18 cellular contexts compared by ENCODE assay signal in the genomic region with DNA sequence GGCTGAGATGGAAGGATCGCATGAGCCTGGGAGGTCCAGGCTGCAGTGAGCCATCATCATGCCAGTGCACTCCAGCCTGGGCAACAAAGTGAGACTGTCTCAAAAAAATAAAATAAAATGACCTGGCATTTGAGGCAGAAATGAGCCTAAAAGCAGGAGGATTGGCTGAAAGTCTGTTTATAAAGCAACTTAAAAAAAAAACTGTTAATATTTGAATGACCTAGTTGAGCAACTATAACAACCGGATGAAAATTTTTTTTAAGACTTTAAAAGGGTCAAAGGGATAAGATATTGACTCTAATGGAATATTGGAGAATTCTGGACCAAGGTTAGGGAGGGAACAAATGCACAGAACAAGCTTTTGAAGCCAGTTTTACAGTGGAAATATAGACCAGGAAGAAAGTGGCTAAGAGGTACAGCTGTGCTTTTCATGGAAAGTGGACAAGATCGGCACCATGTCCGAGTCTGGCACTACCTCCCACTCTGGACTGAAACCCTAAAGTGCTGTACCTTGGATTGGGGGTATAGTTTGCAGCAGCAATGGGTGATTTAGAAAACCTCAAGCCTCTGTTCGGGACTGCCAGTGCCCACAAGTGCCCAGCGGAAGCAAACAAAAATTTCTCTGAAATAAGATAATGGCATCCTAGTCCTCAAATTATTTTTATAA. TPM values are rescaled to one million over a fixed set of nuclear protein-coding genes. Genes with fewer than 3 reads are reported as not detected.
A peak's percentile ranks its signal among the peaks of the same experiment; 100 is the strongest.
DNase-seq lines count a peak whose midpoint lies in the region; ATAC-seq, FAIRE-seq and TF ChIP-seq lines count a peak whose summit lies in the region.
"Had no signal": no experiment of that assay in that cellular context is flagged by ENCODE, and none has a peak within 500 bp of the region (broad histone marks: within the 10 kb centered on the region; RNA-seq: fewer than 3 reads in every experiment).

No MANE protein-coding gene starts in this region.

- BruUV-seq in HepG2 (replicated peaks; lab: Mats Ljungman, UMichigan) = no TSS peak

- H4K20me1 ChIP-seq in HepG2 (ENCODE audit: insufficient read depth, low read length) = no peaks in the 10 kb centered on the region

- H3K9me3 Mint-ChIP-seq in central memory CD8-positive, alpha-beta T cell = no peaks in the 10 kb centered on the region
- H3K9me3 Mint-ChIP-seq: CD4-positive, alpha-beta memory T cell; HFFc6 had no signal

- peaks cover 21% of the 10 kb centered on the region for H3K36me3 Mint-ChIP-seq in central memory CD8-positive, alpha-beta T cell (ENCODE audit: insufficient read depth)

- POLR2A ChIA-PET in HepG2 (lab: Yijun Ruan, JAX) = no interaction called here

- no peaks in the 10 kb centered on the region for H3K79me2 ChIP-seq in HepG2 (ENCODE audit: insufficient read depth, low read length)

- no peaks in the 10 kb centered on the region for H3K27me3 Mint-ChIP-seq in central memory CD8-positive, alpha-beta T cell
- H3K27me3 Mint-ChIP-seq: CD4-positive, alpha-beta memory T cell had no signal

- peaks cover 2 to 13% (median 5%) of the 10 kb centered on the region in 4 donors for H3K4me1 ChIP-seq in liver (ENCODE audit: control insufficient read depth in 4 of 4, insufficient read depth in 4 of 4, low read length in 3 of 4)
- H3K4me1 ChIP-seq in HepG2 (ENCODE audit: insufficient read depth, low read length) = no peaks in the 10 kb centered on the region
- H3K4me1 ChIP-seq in right lobe of liver = peaks cover 0 to 18% (median 0%) of the 10 kb centered on the region in 4 donors

- CTCF ChIA-PET in HepG2 (lab: Yijun Ruan, JAX; ENCODE audit: low intra/inter-chr PET ratio, low total read pairs) = no interaction called here

- TF ChIP-seq POLR2A in HepG2 (IDR thresholded peaks at IDR 0.05; ENCODE audit: insufficient read depth in 1 of 2, low read depth in 2 of 2, low read length in 2 of 2) = no peak
- TF ChIP-seq POLR2A in right lobe of liver (IDR thresholded peaks at IDR 0.05) = no peak

- no peak overlapping the region for H3K4me3 Mint-ChIP-seq in central memory CD8-positive, alpha-beta T cell
- H3K4me3 Mint-ChIP-seq: CD4-positive, alpha-beta memory T cell; HFFc6 had no signal

- H3K9ac ChIP-seq in liver (ENCODE audit: low read depth in 1 of 2, low read length in 2 of 2) (no peak overlapping the region), HepG2 (ENCODE audit: insufficient read depth, low read depth, low read length) (no peak overlapping the region)

- no peak for TF ChIP-seq RAD21 in liver (IDR thresholded peaks at IDR 0.05)
- TF ChIP-seq RAD21 in HepG2 (CRISPR knock-in tag; IDR thresholded peaks at IDR 0.05) = no peak

- WGBS in liver = 73% methylated on average over 6 of the region's 6 CpGs
- WGBS in HepG2 (ENCODE audit: low lambda C conversion rate) = 96% methylated on average over 6 of the region's 6 CpGs
- WGBS in right lobe of liver (ENCODE audit: insufficient coverage, low coverage, low lambda C conversion rate, missing lambda C conversion rate) = 44% methylated on average over 6 of the region's 6 CpGs

- no peak for TF ChIP-seq EP300 in HepG2 (IDR thresholded peaks at IDR 0.05; ENCODE audit: low read depth in 2 of 2, low read length in 2 of 2)
- no peak for TF ChIP-seq EP300 in HepG2 (CRISPR knock-in tag; IDR thresholded peaks at IDR 0.05; ENCODE audit: borderline replicate concordance)

- intact Hi-C loops in HepG2 (cut with micrococcal nuclease; ENCODE audit: unreplicated experiment) = no loop called here
- intact Hi-C loops in right lobe of liver (cut with DNase I) = no loop called here

- FAIRE-seq in HepG2 (lab: Jason Lieb, UNC) = no peak
- FAIRE-seq: G401.6, GM12892, H54 had no signal

- H3K4me3 ChIP-seq in liver (ENCODE audit: low read depth in 1 of 3, low read length in 3 of 3) (no peak overlapping the region), HepG2 (replicated peaks in 1 of 3; ENCODE audit: insufficient read depth in 1 of 3, low read depth in 2 of 3, low read length in 3 of 3) (no peak overlapping the region), right lobe of liver (no peak overlapping the region)
- H3K4me3 ChIP-seq: HAP-1 had no signal

- H3K9me3 ChIP-seq in liver (ENCODE audit: control insufficient read depth in 4 of 4, low read length in 3 of 4) = no peaks in the 10 kb centered on the region
- H3K9me3 ChIP-seq in HepG2 (ENCODE audit: low read length) = no peaks in the 10 kb centered on the region
- H3K9me3 ChIP-seq in right lobe of liver = no peaks in the 10 kb centered on the region
- H3K9me3 ChIP-seq: HAP-1 had no signal

- H3K27ac Mint-ChIP-seq in central memory CD8-positive, alpha-beta T cell (ENCODE audit: low read depth) = peak overlapping the region; percentile 67
- H3K27ac Mint-ChIP-seq: HFFc6 had no signal

- no peak for DNase-seq in HepG2 (ENCODE audit: low spot score)
- DNase-seq in central memory CD8-positive, alpha-beta T cell (ENCODE audit: low spot score in 2 of 2) = no peak
- DNase-seq in right lobe of liver = no peak
- no peak for DNase-seq in GM19238 (ENCODE audit: insufficient read length, low spot score)
- DNase-seq: C1 segment of cervical spinal cord; Calu3; CD4-positive, alpha-beta memory T cell; COR-L47; DMS53; DMS79 treated with DMSO at 0.1 percent for 48 hours; GOT3; HFFc6 had no signal

- no peaks in the 10 kb centered on the region for H3K4me1 Mint-ChIP-seq in central memory CD8-positive, alpha-beta T cell

- H3K4me2 ChIP-seq in HepG2 (ENCODE audit: low read depth, low read length) = no peak overlapping the region

- H3K36me3 ChIP-seq in liver (ENCODE audit: control insufficient read depth in 4 of 4, insufficient read depth in 3 of 4, low read depth in 1 of 4, low read length in 3 of 4) (peaks cover 0 to 2% (median 0%) of the 10 kb centered on the region in 4 donors), HepG2 (replicated peaks in 1 of 2; ENCODE audit: control insufficient read depth in 1 of 2, insufficient read depth in 2 of 2, low read length in 2 of 2) (0 out of 5 replicates have a peak, but pooled peaks cover 0 to 1% of the 10 kb centered on the region in 2 experiments), right lobe of liver (no peaks in the 10 kb centered on the region)

- ATAC-seq in HepG2 (no peak), right lobe of liver (peak; percentile 18 to 68 (median 62)), GM21526 (IDR thresholded peaks at IDR 0.05; ENCODE audit: low FRiP score, unreplicated experiment) (no peak)
- no peak for ATAC-seq in central memory CD8-positive, alpha-beta T cell (replicated peaks; ENCODE audit: extremely low read depth, poor library complexity, severe bottlenecking)

- in situ Hi-C loops in HepG2 (cut with HindIII; ENCODE audit: extremely low pct_ligation_motif_present, low pct_unique_long_range_greater_than_20kb) = no loop called here

- TF ChIP-seq CTCF in liver (IDR thresholded peaks at IDR 0.05; ENCODE audit: low read depth, low read length, missing input control) = no peak
- TF ChIP-seq CTCF in HepG2 (CRISPR knock-in tag; IDR thresholded peaks at IDR 0.05) = no peak
- TF ChIP-seq CTCF in right lobe of liver (IDR thresholded peaks at IDR 0.05) = no peak

- H3K27me3 ChIP-seq in liver (ENCODE audit: control insufficient read depth in 4 of 4, insufficient read depth in 4 of 4, low read length in 3 of 4) (no peaks in the 10 kb centered on the region), HepG2 (ENCODE audit: control insufficient read depth in 1 of 2, insufficient read depth in 2 of 2, low read length in 2 of 2) (no peaks in the 10 kb centered on the region), right lobe of liver (no peaks in the 10 kb centered on the region)

- H3K27ac ChIP-seq in liver (ENCODE audit: low read depth in 1 of 2, low read length in 2 of 2) = no peak overlapping the region
- no peak overlapping the region for H3K27ac ChIP-seq in HepG2 (ENCODE audit: extremely low read length, insufficient read depth, low read length)
- H3K27ac ChIP-seq in right lobe of liver = no peak overlapping the region

- H2AFZ ChIP-seq in HepG2 (ENCODE audit: low read length) = no peak overlapping the region

RNA-seq across cellular contexts. Expression of gene ELAC1, which starts 33.2 kb away (rescaled TPM):
- 10 to 100 TPM in 1 of 2 donors, 1 to 10 TPM in 1; 4.9 to 10.2 TPM for total RNA-seq in liver
- 1 to 10 TPM; 6.4 to 7.6 TPM for polyA plus RNA-seq in liver
- total RNA-seq in HepG2 (2016; rRNA removed; fragmentation: Illumina TruSeq; extraction: Trizol) = 3.6 TPM in 2 replicates
- total RNA-seq in HepG2 (2016; cell fraction: cytosol; rRNA removed; fragmentation: Illumina TruSeq; extraction: Trizol; ENCODE audit: low read depth) = 5.1 and 5.5 TPM in 2 replicates
- total RNA-seq in HepG2 (2016; cell fraction: insoluble cytoplasmic fraction; rRNA removed; fragmentation: Illumina TruSeq; extraction: Trizol) = 3.4 and 3.5 TPM in 2 replicates
- total RNA-seq in HepG2 (2016; cell fraction: membrane; rRNA removed; fragmentation: Illumina TruSeq; extraction: Trizol) = 6.5 and 7.0 TPM in 2 replicates
- 3.0 and 3.6 TPM in 2 replicates for total RNA-seq in HepG2 (2016; cell fraction: nucleus; rRNA removed; fragmentation: Illumina TruSeq; extraction: Trizol)
- polyA plus RNA-seq in HepG2 (2011; rRNA removed) = 1.3 and 1.9 TPM in 2 replicates
- polyA plus RNA-seq in HepG2 (2011; cell fraction: cytosol; rRNA removed) = 0.62 and 1.7 TPM in 2 replicates
- polyA plus RNA-seq in HepG2 (2011; cell fraction: nucleus; rRNA removed) = 0.69 and 1.3 TPM in 2 replicates
- 1.7 and 2.7 TPM in 2 replicates for polyA plus RNA-seq in HepG2 (2012)
- 7.7 and 9.6 TPM in 2 replicates for polyA plus RNA-seq in HepG2 (2016; cell fraction: cytosol; fragmentation: Illumina TruSeq; extraction: Trizol; ENCODE audit: low read depth)
- 5.6 and 6.1 TPM in 2 replicates for polyA plus RNA-seq in HepG2 (2016; cell fraction: insoluble cytoplasmic fraction; fragmentation: Illumina TruSeq; extraction: Trizol; ENCODE audit: low read depth)
- 6.7 and 8.1 TPM in 2 replicates for polyA plus RNA-seq in HepG2 (2016; cell fraction: membrane; fragmentation: Illumina TruSeq; extraction: Trizol; ENCODE audit: low read depth)
- 3.2 and 3.9 TPM in 2 replicates for polyA plus RNA-seq in HepG2 (2016; cell fraction: nucleus; fragmentation: Illumina TruSeq; extraction: Trizol; ENCODE audit: insufficient read depth, low read depth)
- 1.7 and 5.3 TPM in 2 replicates for polyA minus RNA-seq in HepG2 (2011; rRNA and poly(A)+ RNA removed; ENCODE audit: low replicate concordance)
- polyA minus RNA-seq in HepG2 (2011; cell fraction: cytosol; rRNA and poly(A)+ RNA removed) = 0.62 and 1.3 TPM in 2 replicates
- 9.8 and 11.6 TPM in 2 replicates for polyA minus RNA-seq in HepG2 (2011; cell fraction: nucleus; rRNA and poly(A)+ RNA removed)
- total RNA-seq in right lobe of liver = 1 to 10 TPM; 3.5 to 7.2 (median 4.4) TPM

RNA-seq across cellular contexts. Expression of gene ME2, which starts 55.8 kb away (rescaled TPM):
- total RNA-seq in liver (10 to 100 TPM; 20.7 to 33.8 TPM), HepG2 (2016; rRNA removed; fragmentation: Illumina TruSeq; extraction: Trizol) (20.6 and 28.2 TPM in 2 replicates), right lobe of liver (10 to 100 TPM; 12.3 to 32.4 (median 19.5) TPM)
- polyA plus RNA-seq in liver (10 to 100 TPM in 1 of 2 donors, 1 to 10 TPM in 1; 9.0 to 11.5 TPM), HepG2 (2011; rRNA removed) (12.1 and 17.3 TPM in 2 replicates)
- total RNA-seq in HepG2 (2016; cell fraction: cytosol; rRNA removed; fragmentation: Illumina TruSeq; extraction: Trizol; ENCODE audit: low read depth) = 13.6 and 15.0 TPM in 2 replicates
- 21.0 and 30.5 TPM in 2 replicates for total RNA-seq in HepG2 (2016; cell fraction: insoluble cytoplasmic fraction; rRNA removed; fragmentation: Illumina TruSeq; extraction: Trizol)
- total RNA-seq in HepG2 (2016; cell fraction: membrane; rRNA removed; fragmentation: Illumina TruSeq; extraction: Trizol) = 21.4 and 23.9 TPM in 2 replicates
- 13.2 and 14.8 TPM in 2 replicates for total RNA-seq in HepG2 (2016; cell fraction: nucleus; rRNA removed; fragmentation: Illumina TruSeq; extraction: Trizol)
- 7.7 and 11.6 TPM in 2 replicates for polyA plus RNA-seq in HepG2 (2011; cell fraction: cytosol; rRNA removed)
- 4.9 and 7.0 TPM in 2 replicates for polyA plus RNA-seq in HepG2 (2011; cell fraction: nucleus; rRNA removed)
- polyA plus RNA-seq in HepG2 (2012) = 11.7 and 12.2 TPM in 2 replicates
- polyA plus RNA-seq in HepG2 (2016; cell fraction: cytosol; fragmentation: Illumina TruSeq; extraction: Trizol; ENCODE audit: low read depth) = 7.1 and 7.3 TPM in 2 replicates
- 30.7 and 33.0 TPM in 2 replicates for polyA plus RNA-seq in HepG2 (2016; cell fraction: insoluble cytoplasmic fraction; fragmentation: Illumina TruSeq; extraction: Trizol; ENCODE audit: low read depth)
- polyA plus RNA-seq in HepG2 (2016; cell fraction: membrane; fragmentation: Illumina TruSeq; extraction: Trizol; ENCODE audit: low read depth) = 14.4 and 14.9 TPM in 2 replicates
- polyA plus RNA-seq in HepG2 (2016; cell fraction: nucleus; fragmentation: Illumina TruSeq; extraction: Trizol; ENCODE audit: insufficient read depth, low read depth) = 17.5 and 20.8 TPM in 2 replicates
- polyA minus RNA-seq in HepG2 (2011; rRNA and poly(A)+ RNA removed; ENCODE audit: low replicate concordance) = 12.0 and 16.3 TPM in 2 replicates
- polyA minus RNA-seq in HepG2 (2011; cell fraction: cytosol; rRNA and poly(A)+ RNA removed) = 10.7 and 11.0 TPM in 2 replicates
- polyA minus RNA-seq in HepG2 (2011; cell fraction: nucleus; rRNA and poly(A)+ RNA removed) = 10.8 and 13.3 TPM in 2 replicates

Comparison
In these comparisons a context has a peak if more than half of its experiments do, and no peak if none do; other contexts are left out.
1. ATAC-seq: peak in right lobe of liver (4 of 4); none in HepG2 (single experiment), central memory CD8-positive, alpha-beta T cell (single experiment) and GM21526 (single experiment).